In the genomic region with DNA sequence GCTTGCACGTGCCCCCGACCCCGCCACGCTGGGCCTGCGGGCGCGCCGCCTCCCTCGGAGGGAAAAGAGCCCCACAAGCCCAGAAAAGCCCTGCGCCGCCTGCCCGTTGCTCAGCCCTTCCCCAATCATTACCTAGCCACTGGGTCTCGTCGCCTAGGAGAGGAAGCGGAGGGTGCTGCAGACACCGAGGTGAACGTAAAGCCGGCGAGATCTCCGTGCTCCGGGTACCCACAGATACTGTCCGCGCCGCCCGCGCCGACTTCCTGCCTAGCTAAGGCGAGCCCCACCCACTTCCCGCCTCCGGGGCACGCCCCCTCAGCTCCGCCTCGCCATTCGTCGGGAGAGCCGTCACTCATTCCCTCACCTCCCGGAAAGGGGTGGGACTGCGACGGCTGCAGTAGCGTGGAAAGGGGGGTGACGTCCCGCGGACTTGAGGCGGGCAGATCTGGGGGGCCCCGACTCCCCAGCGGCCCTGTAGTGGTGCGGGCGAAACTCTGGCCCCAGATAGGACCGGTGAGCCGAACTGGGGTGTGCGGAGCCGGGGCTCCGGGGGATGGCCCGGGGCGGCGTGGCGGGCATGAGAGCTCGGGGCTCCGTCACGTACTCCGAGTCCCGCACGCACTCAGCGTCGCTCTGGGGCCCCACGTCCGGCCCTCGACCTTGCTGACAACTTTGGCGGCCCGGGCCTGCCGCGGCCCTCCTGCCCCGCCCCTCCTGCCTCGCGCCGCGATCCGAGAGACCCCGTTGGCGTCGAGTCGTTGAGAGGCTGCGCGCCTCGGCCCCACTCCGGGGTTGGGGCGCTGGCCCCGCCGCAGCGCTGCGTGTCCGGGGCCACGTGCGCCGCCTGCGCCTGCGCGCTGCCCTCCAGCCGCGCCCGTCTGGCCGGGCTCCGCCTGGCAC, we compare ENCODE assay signal across 1 cellular context.
TF ChIP-seq lines count a peak whose summit lies in the region.

TSS of gene ENO1 (minus strand) at position 239 of the 900 bp plus-strand sequence. CDS start 3,778 bp downstream, outside the sequence.

TF ChIP-seq in HepG2, 621 proteins besides CTCF, POLR2A, EP300 and RAD21 (continued from another document and continues in another):
- TF ChIP-seq, protein P1, sequence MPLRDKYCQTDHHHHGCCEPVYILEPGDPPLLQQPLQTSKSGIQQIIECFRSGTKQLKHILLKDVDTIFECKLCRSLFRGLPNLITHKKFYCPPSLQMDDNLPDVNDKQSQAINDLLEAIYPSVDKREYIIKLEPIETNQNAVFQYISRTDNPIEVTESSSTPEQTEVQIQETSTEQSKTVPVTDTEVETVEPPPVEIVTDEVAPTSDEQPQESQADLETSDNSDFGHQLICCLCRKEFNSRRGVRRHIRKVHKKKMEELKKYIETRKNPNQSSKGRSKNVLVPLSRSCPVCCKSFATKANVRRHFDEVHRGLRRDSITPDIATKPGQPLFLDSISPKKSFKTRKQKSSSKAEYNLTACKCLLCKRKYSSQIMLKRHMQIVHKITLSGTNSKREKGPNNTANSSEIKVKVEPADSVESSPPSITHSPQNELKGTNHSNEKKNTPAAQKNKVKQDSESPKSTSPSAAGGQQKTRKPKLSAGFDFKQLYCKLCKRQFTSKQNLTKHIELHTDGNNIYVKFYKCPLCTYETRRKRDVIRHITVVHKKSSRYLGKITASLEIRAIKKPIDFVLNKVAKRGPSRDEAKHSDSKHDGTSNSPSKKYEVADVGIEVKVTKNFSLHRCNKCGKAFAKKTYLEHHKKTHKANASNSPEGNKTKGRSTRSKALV (CRISPR knock-in tag; IDR thresholded peaks at IDR 0.05): peak; percentile 69
- no peak for TF ChIP-seq NCOA2 (CRISPR knock-in tag; IDR thresholded peaks at IDR 0.05)
- peak; percentile 74; the same call in 1 of the 2 replicates for TF ChIP-seq TOE1 (CRISPR knock-in tag; IDR thresholded peaks at IDR 0.05)
- peak; percentile 82 for TF ChIP-seq ZNF777 (CRISPR knock-in tag; IDR thresholded peaks at IDR 0.05)
- TF ChIP-seq PLRG1 (conservative IDR thresholded peaks at IDR 0.05): no peak
- TF ChIP-seq JDP2 (CRISPR knock-in tag; IDR thresholded peaks at IDR 0.05; ENCODE audit: borderline replicate concordance): peak; percentile 79; the same call in 1 of the 2 replicates
- no peak for TF ChIP-seq XRCC5 (optimal IDR thresholded peaks at IDR 0.05; ENCODE audit: low read length)
- TF ChIP-seq RELA (CRISPR knock-in tag; IDR thresholded peaks at IDR 0.05): peak; percentile 18; the same call in 1 of the 2 replicates
- 0 out of 2 replicates have a peak, but pooled peaks have one; percentile 28 for TF ChIP-seq TRIM24 (CRISPR knock-in tag; IDR thresholded peaks at IDR 0.05)
- TF ChIP-seq, protein P2, sequence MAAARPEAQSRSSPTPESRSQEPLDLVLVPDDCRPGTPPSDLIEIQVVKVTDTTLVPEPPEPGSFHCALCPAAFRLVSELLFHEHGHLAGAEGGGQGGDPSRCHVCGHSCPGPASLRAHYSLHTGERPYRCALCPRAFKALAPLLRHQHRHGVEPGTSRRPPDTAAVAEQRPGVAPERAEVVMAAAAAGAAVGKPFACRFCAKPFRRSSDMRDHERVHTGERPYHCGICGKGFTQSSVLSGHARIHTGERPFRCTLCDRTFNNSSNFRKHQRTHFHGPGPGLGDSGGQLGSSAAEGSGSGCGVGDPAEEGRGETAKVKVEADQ (CRISPR knock-in tag; IDR thresholded peaks at IDR 0.05; ENCODE audit: borderline replicate concordance): no peak
- TF ChIP-seq ZNF382 (CRISPR knock-in tag; IDR thresholded peaks at IDR 0.05; ENCODE audit: borderline replicate concordance): no peak
- peak; percentile 85 for TF ChIP-seq ZGPAT (CRISPR knock-in tag; IDR thresholded peaks at IDR 0.05)
- peak; percentile 98 for TF ChIP-seq ZNF749 (CRISPR knock-in tag; IDR thresholded peaks at IDR 0.05; ENCODE audit: borderline replicate concordance)
- TF ChIP-seq ZNF510 (CRISPR knock-in tag; IDR thresholded peaks at IDR 0.05; ENCODE audit: low read depth): 0 out of 2 replicates have a peak, but pooled peaks have one; percentile 45
- 0 out of 2 replicates have a peak, but pooled peaks have one; percentile 46 for TF ChIP-seq TGIF2 (CRISPR knock-in tag; IDR thresholded peaks at IDR 0.05)
- peak; percentile 100 for TF ChIP-seq RNF2 (conservative IDR thresholded peaks at IDR 0.05; ENCODE audit: low read depth)
- TF ChIP-seq, protein P3, sequence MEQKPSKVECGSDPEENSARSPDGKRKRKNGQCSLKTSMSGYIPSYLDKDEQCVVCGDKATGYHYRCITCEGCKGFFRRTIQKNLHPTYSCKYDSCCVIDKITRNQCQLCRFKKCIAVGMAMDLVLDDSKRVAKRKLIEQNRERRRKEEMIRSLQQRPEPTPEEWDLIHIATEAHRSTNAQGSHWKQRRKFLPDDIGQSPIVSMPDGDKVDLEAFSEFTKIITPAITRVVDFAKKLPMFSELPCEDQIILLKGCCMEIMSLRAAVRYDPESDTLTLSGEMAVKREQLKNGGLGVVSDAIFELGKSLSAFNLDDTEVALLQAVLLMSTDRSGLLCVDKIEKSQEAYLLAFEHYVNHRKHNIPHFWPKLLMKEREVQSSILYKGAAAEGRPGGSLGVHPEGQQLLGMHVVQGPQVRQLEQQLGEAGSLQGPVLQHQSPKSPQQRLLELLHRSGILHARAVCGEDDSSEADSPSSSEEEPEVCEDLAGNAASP (CRISPR knock-in tag; IDR thresholded peaks at IDR 0.05; ENCODE audit: borderline replicate concordance): 0 out of 2 replicates have a peak, but pooled peaks have one; percentile 13
- no peak for TF ChIP-seq ZNF30 (CRISPR knock-in tag; IDR thresholded peaks at IDR 0.05)
- TF ChIP-seq ZNF839 (CRISPR knock-in tag; IDR thresholded peaks at IDR 0.05; ENCODE audit: borderline replicate concordance): no peak
- TF ChIP-seq, protein P4, sequence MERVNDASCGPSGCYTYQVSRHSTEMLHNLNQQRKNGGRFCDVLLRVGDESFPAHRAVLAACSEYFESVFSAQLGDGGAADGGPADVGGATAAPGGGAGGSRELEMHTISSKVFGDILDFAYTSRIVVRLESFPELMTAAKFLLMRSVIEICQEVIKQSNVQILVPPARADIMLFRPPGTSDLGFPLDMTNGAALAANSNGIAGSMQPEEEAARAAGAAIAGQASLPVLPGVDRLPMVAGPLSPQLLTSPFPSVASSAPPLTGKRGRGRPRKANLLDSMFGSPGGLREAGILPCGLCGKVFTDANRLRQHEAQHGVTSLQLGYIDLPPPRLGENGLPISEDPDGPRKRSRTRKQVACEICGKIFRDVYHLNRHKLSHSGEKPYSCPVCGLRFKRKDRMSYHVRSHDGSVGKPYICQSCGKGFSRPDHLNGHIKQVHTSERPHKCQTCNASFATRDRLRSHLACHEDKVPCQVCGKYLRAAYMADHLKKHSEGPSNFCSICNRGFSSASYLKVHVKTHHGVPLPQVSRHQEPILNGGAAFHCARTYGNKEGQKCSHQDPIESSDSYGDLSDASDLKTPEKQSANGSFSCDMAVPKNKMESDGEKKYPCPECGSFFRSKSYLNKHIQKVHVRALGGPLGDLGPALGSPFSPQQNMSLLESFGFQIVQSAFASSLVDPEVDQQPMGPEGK (CRISPR knock-in tag; IDR thresholded peaks at IDR 0.05): peak; percentile 95
- peak; percentile 83 for TF ChIP-seq GMEB2 (CRISPR knock-in tag; IDR thresholded peaks at IDR 0.05; ENCODE audit: low read depth)
- no peak for TF ChIP-seq ATAD3A (CRISPR knock-in tag; IDR thresholded peaks at IDR 0.05)
- TF ChIP-seq ATF6 (CRISPR knock-in tag; conservative IDR thresholded peaks at IDR 0.05): no peak; the same call in 1 of the 2 replicates
- peak; percentile 92 for TF ChIP-seq MED8 (CRISPR knock-in tag; IDR thresholded peaks at IDR 0.05; ENCODE audit: insufficient replicate concordance)
- TF ChIP-seq ZNF550 (CRISPR knock-in tag; IDR thresholded peaks at IDR 0.05; ENCODE audit: borderline replicate concordance): peak; percentile 74; the same call in 1 of the 2 replicates
- no peak for TF ChIP-seq CCAR2 (optimal IDR thresholded peaks at IDR 0.05; ENCODE audit: low read depth, low read length)
- no peak for TF ChIP-seq MAFF (IDR thresholded peaks at IDR 0.05; ENCODE audit: low read depth, low read length)
- no peak; the same call in 1 of the 2 replicates for TF ChIP-seq MZF1 (CRISPR knock-in tag; IDR thresholded peaks at IDR 0.05; ENCODE audit: borderline replicate concordance)
- TF ChIP-seq, protein P5, sequence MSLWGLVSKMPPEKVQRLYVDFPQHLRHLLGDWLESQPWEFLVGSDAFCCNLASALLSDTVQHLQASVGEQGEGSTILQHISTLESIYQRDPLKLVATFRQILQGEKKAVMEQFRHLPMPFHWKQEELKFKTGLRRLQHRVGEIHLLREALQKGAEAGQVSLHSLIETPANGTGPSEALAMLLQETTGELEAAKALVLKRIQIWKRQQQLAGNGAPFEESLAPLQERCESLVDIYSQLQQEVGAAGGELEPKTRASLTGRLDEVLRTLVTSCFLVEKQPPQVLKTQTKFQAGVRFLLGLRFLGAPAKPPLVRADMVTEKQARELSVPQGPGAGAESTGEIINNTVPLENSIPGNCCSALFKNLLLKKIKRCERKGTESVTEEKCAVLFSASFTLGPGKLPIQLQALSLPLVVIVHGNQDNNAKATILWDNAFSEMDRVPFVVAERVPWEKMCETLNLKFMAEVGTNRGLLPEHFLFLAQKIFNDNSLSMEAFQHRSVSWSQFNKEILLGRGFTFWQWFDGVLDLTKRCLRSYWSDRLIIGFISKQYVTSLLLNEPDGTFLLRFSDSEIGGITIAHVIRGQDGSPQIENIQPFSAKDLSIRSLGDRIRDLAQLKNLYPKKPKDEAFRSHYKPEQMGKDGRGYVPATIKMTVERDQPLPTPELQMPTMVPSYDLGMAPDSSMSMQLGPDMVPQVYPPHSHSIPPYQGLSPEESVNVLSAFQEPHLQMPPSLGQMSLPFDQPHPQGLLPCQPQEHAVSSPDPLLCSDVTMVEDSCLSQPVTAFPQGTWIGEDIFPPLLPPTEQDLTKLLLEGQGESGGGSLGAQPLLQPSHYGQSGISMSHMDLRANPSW (CRISPR knock-in tag; IDR thresholded peaks at IDR 0.05; ENCODE audit: borderline replicate concordance): no peak; the same call in 1 of the 2 replicates
- peak; percentile 93 for TF ChIP-seq ERF (CRISPR knock-in tag; IDR thresholded peaks at IDR 0.05)
- TF ChIP-seq, protein P6, sequence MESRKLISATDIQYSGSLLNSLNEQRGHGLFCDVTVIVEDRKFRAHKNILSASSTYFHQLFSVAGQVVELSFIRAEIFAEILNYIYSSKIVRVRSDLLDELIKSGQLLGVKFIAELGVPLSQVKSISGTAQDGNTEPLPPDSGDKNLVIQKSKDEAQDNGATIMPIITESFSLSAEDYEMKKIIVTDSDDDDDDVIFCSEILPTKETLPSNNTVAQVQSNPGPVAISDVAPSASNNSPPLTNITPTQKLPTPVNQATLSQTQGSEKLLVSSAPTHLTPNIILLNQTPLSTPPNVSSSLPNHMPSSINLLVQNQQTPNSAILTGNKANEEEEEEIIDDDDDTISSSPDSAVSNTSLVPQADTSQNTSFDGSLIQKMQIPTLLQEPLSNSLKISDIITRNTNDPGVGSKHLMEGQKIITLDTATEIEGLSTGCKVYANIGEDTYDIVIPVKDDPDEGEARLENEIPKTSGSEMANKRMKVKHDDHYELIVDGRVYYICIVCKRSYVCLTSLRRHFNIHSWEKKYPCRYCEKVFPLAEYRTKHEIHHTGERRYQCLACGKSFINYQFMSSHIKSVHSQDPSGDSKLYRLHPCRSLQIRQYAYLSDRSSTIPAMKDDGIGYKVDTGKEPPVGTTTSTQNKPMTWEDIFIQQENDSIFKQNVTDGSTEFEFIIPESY (CRISPR knock-in tag; IDR thresholded peaks at IDR 0.05): no peak
- TF ChIP-seq HNRNPH1 (optimal IDR thresholded peaks at IDR 0.05; ENCODE audit: low read depth, low read length): no peak
- TF ChIP-seq U2AF2 (IDR thresholded peaks at IDR 0.05; ENCODE audit: low read depth, low read length): no peak; the same call in 1 of the 2 replicates
- TF ChIP-seq MLX (CRISPR knock-in tag; IDR thresholded peaks at IDR 0.05): no peak
- TF ChIP-seq PHB2 (IDR thresholded peaks at IDR 0.05; ENCODE audit: partially characterized antibody): no peak
- TF ChIP-seq ZNF790 (CRISPR knock-in tag; IDR thresholded peaks at IDR 0.05; ENCODE audit: borderline replicate concordance): peak; percentile 98; the same call in 1 of the 2 replicates
- TF ChIP-seq SNAI1 (CRISPR knock-in tag; IDR thresholded peaks at IDR 0.05; ENCODE audit: borderline replicate concordance): no peak
- TF ChIP-seq RBM22 (optimal IDR thresholded peaks at IDR 0.05; ENCODE audit: low read length): peak; percentile 61
